21 cellular contexts compared by ENCODE assay signal in the genomic region with DNA sequence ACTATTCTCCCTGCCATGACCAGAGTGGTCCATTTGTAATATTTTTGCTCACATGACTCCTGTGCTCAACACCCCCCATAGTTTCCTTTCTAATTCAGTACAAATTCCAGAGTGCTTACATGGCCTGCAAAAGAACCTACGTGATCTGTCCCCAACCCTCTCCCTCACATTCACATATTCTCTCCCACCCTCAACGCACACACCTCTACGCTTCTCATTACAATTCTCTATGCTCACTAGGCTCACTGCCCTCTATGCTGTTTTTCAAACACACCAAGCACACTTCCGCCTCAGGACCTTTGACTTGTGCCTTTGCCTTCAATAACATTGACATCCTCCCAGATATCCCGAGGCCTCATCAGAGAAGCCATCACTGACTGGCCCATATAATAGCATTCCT.
"Had no signal": no experiment of that assay in that cellular context is flagged by ENCODE, and none has a peak within 500 bp of the region (broad histone marks: within the 10 kb centered on the region; RNA-seq: fewer than 3 reads in every experiment).

No MANE protein-coding gene starts in this region.

- DNase-seq: Karpas-422, KG1, MG63, NCI-H1092, NCI-H1105 treated with DMSO at 0.1 percent for 48 hours, NCI-H1417 treated with DMSO at 0.1 percent for 48 hours, NCI-H146, NCI-H1694 treated with DMSO at 0.1 percent for 48 hours, NCI-H1930, NCI-H2081, NCI-H2107, NCI-H2227 treated with DMSO at 0.1 percent for 48 hours, NCI-H524, NCI-H526 treated with DMSO at 0.1 percent for 48 hours, NCI-H748 treated with DMSO at 0.1 percent for 48 hours, Right ventricle myocardium superior, RPMI8226, SK-N-SH, SW 1271, T-cell had no signal

- H3K9me3 Mint-ChIP-seq: T-cell had no signal

- H3K4me3 ChIP-seq: MG63 had no signal

- H3K9me3 ChIP-seq: MG63, SK-N-SH had no signal

- H3K4me1 Mint-ChIP-seq: T-cell had no signal

- H3K36me3 Mint-ChIP-seq: T-cell had no signal

- H3K9me2 ChIP-seq: SK-N-SH had no signal

- ATAC-seq: T-cell had no signal

- H3K9ac ChIP-seq: SK-N-SH had no signal

- H3K27ac Mint-ChIP-seq: T-cell had no signal

- H3K36me3 ChIP-seq: MG63 had no signal

- H3K4me3 Mint-ChIP-seq: T-cell had no signal

- H3K4me2 ChIP-seq: SK-N-SH had no signal

- FAIRE-seq: RCC 7860 had no signal
